8 cellular contexts compared by ENCODE assay signal in the genomic region with DNA sequence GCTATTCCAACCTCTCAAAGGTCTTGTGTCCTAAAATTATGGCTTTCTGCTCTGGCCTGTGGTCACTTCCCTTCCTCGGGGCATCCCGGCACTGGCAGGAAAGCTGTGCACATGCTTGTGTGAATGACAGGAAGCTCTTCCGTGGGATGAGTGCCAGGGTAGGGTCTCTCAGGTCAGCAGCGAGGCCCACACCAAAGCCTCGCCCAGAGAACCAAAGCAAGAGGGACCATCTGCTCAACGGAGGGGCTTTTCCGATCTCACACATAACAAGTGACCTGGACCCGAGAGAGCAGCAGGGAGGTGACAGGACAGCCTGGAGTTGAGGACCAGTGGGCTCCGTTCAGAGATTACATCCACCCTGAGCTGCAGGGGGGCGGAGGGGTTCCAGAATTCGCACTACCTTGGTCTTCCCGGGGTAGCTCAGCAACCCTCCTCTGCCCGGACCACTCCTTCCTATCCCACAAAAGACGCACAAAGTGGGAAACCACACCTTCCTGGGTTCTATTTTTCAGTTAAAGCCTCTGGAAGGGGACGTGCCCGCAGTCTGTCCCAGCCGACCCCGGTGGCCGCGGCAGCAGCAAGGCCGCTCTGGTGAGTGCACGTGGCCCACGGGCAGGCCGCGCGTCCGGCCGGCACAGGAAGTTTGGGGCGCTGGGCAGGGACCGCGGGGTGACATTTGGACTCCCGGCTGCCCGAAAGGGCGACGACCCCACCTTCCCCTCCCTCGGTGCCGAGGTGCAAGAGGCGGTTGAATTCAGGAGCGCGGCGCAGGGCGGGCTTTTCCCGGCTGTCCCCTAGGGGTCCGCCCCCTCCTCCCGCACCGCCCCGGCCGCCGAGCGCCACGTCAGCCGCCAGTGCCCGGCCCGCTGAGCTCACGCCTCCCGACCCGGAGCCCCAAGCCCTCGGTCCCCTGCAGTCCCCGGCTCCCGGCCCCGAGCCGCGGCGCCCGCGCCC. TPM values are rescaled to one million over a fixed set of nuclear protein-coding genes. Genes with fewer than 3 reads are reported as not detected.
DNase-seq lines count a peak whose midpoint lies in the region; ATAC-seq, FAIRE-seq and TF ChIP-seq lines count a peak whose summit lies in the region.

No MANE protein-coding gene starts in this region.

- peak overlapping the region; percentile 81 to 83 for H3K4me3 Mint-ChIP-seq in stimulated activated naive CD8-positive, alpha-beta T cell treated with anti-CD3 and anti-CD28 coated beads, Interleukin-15, amount 100 ng/mL, for 72 hours

- H3K4me3 ChIP-seq in LNCaP clone FGC (ENCODE audit: low read depth, low read length) = peak overlapping the region; percentile 87
- peak overlapping the region; percentile 70 to 97 (median 76) for H3K4me3 ChIP-seq in endothelial cell of umbilical vein (replicated peaks in 1 of 3; ENCODE audit: insufficient read depth in 1 of 3, low read depth in 1 of 3, low read length in 3 of 3)
- peak overlapping the region; percentile 63 for H3K4me3 ChIP-seq in mucosa of descending colon

- H3K4me2 ChIP-seq in endothelial cell of umbilical vein (ENCODE audit: insufficient read depth, low read length) = peak overlapping the region; percentile 98

- BruUV-seq in endothelial cell of umbilical vein (replicated peaks; lab: Mats Ljungman, UMichigan) = TSS peak; percentile 34

- no peaks in the 10 kb centered on the region for H3K27me3 ChIP-seq in endothelial cell of umbilical vein (ENCODE audit: control insufficient read depth in 2 of 2, insufficient read depth in 2 of 2, low read length in 2 of 2)

- no peaks in the 10 kb centered on the region for H3K9me3 Mint-ChIP-seq in stimulated activated naive CD8-positive, alpha-beta T cell treated with anti-CD3 and anti-CD28 coated beads, Interleukin-15, amount 100 ng/mL, for 72 hours

- H3K36me3 ChIP-seq in endothelial cell of umbilical vein (ENCODE audit: control insufficient read depth in 2 of 2, extremely low read depth in 1 of 2, insufficient read depth in 2 of 2, low read length in 2 of 2) (peaks cover 16 to 28% of the 10 kb centered on the region in 2 experiments), mucosa of descending colon (ENCODE audit: low read depth) (no peaks in the 10 kb centered on the region)

- H3K9me1 ChIP-seq in endothelial cell of umbilical vein (replicated peaks; ENCODE audit: control insufficient read depth, extremely low read depth, insufficient read depth, low read length) = no peaks in the 10 kb centered on the region

- H3K4me1 Mint-ChIP-seq in stimulated activated naive CD8-positive, alpha-beta T cell treated with anti-CD3 and anti-CD28 coated beads, Interleukin-15, amount 100 ng/mL, for 72 hours = peaks cover 20% of the 10 kb centered on the region

- POLR2A ChIA-PET in endothelial cell of umbilical vein (lab: Charles Lee) = interaction anchor here (0.6 to 3.5 kb wide), 7 partner anchors 22 to 96 kb away, joined by 3 to 40 read pairs (median 9); no protein-coding TSS in a partner anchor

- dilution Hi-C loops in endothelial cell of umbilical vein (cut with MboI; ENCODE audit: extremely low pct_ligation_motif_present, low sequenced_read_pairs) = no loop called here

- ATAC-seq in mucosa of descending colon (peak; percentile 67), GM18517 (IDR thresholded peaks at IDR 0.05; ENCODE audit: unreplicated experiment) (no peak)
- ATAC-seq in stimulated activated naive CD8-positive, alpha-beta T cell treated with anti-CD3 and anti-CD28 coated beads, Interleukin-15, amount 100 ng/mL, for 72 hours = peak; percentile 55

- intact Hi-C loops in endothelial cell of umbilical vein (cut with micrococcal nuclease) = loop anchor here (1.0 to 10.0 kb wide), 7 partner anchors 45 to 305 kb away; no protein-coding TSS in a partner anchor
- intact Hi-C loops in mucosa of descending colon (cut with DNase I, micrococcal nuclease) = no loop called here

- H4K20me1 ChIP-seq in endothelial cell of umbilical vein (replicated peaks; ENCODE audit: control insufficient read depth, extremely low read depth, insufficient read depth, low read length) = no peaks in the 10 kb centered on the region

- H3K79me2 ChIP-seq in endothelial cell of umbilical vein (ENCODE audit: control insufficient read depth, insufficient read depth, low read length) = peaks cover 58% of the 10 kb centered on the region

- no peaks in the 10 kb centered on the region for H3K9me3 ChIP-seq in endothelial cell of umbilical vein (replicated peaks; ENCODE audit: control insufficient read depth, insufficient read depth, low read length)
- no peaks in the 10 kb centered on the region for H3K9me3 ChIP-seq in mucosa of descending colon

- DNase-seq in GDM1 (lab: John Stamatoyannopoulos, UW) (peak; percentile 24), GOT3 (lab: John Stamatoyannopoulos, UW) (peak; percentile 15), LNCaP clone FGC (ENCODE audit: low read depth) (no peak), endothelial cell of umbilical vein (ENCODE audit: low read depth, low spot score) (peak; percentile 84), mucosa of descending colon (peak; percentile 54 to 81 (median 79))
- peak; percentile 15 to 31 for DNase-seq in activated CD4-positive, alpha-beta T cell treated with anti-CD3 and anti-CD28 coated beads, Interleukin-2, amount 50 U/mL, for 4 hours
- peak; percentile 43 to 45 for DNase-seq in stimulated activated naive CD8-positive, alpha-beta T cell treated with anti-CD3 and anti-CD28 coated beads, Interleukin-15, amount 100 ng/mL, for 72 hours

- TF ChIP-seq POLR2A in endothelial cell of umbilical vein (IDR thresholded peaks at IDR 0.05; ENCODE audit: low read depth, low read length) = peak; percentile 81

- peaks cover 45% of the 10 kb centered on the region for H3K4me1 ChIP-seq in endothelial cell of umbilical vein (ENCODE audit: control insufficient read depth, extremely low read depth, insufficient read depth, low read length)
- H3K4me1 ChIP-seq in mucosa of descending colon (ENCODE audit: low read depth) = peaks cover 6% of the 10 kb centered on the region

- peak overlapping the region; percentile 95 for H3K9ac ChIP-seq in endothelial cell of umbilical vein (replicated peaks; ENCODE audit: extremely low read depth, insufficient read depth, low read length)

- peak overlapping the region; percentile 62 to 70 for H3K27ac Mint-ChIP-seq in stimulated activated naive CD8-positive, alpha-beta T cell treated with anti-CD3 and anti-CD28 coated beads, Interleukin-15, amount 100 ng/mL, for 72 hours

- H3K27ac ChIP-seq in endothelial cell of umbilical vein (ENCODE audit: insufficient read depth, low read depth, low read length) = peak overlapping the region; percentile 94

- FAIRE-seq in endothelial cell of umbilical vein (lab: Jason Lieb, UNC) = peak; percentile 93

- H3K27me3 Mint-ChIP-seq in stimulated activated naive CD8-positive, alpha-beta T cell treated with anti-CD3 and anti-CD28 coated beads, Interleukin-15, amount 100 ng/mL, for 72 hours = no peaks in the 10 kb centered on the region

- CTCF ChIA-PET in endothelial cell of umbilical vein (lab: Charles Lee) = interaction anchor here (0.7 to 3.6 kb wide), 8 partner anchors 10 to 187 kb away, joined by 3 to 37 read pairs (median 7); no protein-coding TSS in a partner anchor

- H2AFZ ChIP-seq in endothelial cell of umbilical vein (ENCODE audit: low read depth, low read length) = no peak overlapping the region

- TF ChIP-seq CTCF in LNCaP clone FGC (IDR thresholded peaks at IDR 0.05; ENCODE audit: control insufficient read depth, extremely low read depth, insufficient read depth) (no peak), endothelial cell of umbilical vein (IDR thresholded peaks at IDR 0.05; ENCODE audit: extremely low read depth in 1 of 2, insufficient read depth in 1 of 2, low read depth in 1 of 2, low read length in 2 of 2) (no peak), mucosa of descending colon (IDR thresholded peaks at IDR 0.05) (no peak)

TF ChIP-seq in endothelial cell of umbilical vein, 7 proteins besides CTCF, POLR2A, EP300 and RAD21:
- no peak for TF ChIP-seq EZH2 (IDR thresholded peaks at IDR 0.05; ENCODE audit: borderline replicate concordance, low read depth, low read length, severe bottlenecking)
- TF ChIP-seq, protein P1, sequence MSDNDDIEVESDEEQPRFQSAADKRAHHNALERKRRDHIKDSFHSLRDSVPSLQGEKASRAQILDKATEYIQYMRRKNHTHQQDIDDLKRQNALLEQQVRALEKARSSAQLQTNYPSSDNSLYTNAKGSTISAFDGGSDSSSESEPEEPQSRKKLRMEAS (IDR thresholded peaks at IDR 0.05; ENCODE audit: insufficient read depth, insufficient read length) = peak; percentile 42
- peak; percentile 90 for TF ChIP-seq POLR2AphosphoS5 (IDR thresholded peaks at IDR 0.05; ENCODE audit: insufficient read depth, low read depth, low read length)
- peak; percentile 56 for TF ChIP-seq MYC (IDR thresholded peaks at IDR 0.05; ENCODE audit: low read depth, low read length)

RNA-seq across cellular contexts. Expression of gene TXNDC5, which starts 1.0 kb away (rescaled TPM):
- total RNA-seq in endothelial cell of umbilical vein (1,581 and 1,665 TPM in 2 replicates), mucosa of descending colon (100 to 1,000 TPM in 1 of 3 donors, 10 to 100 TPM in 2; 59.1 to 122 (median 59.3) TPM)
- polyA plus RNA-seq in endothelial cell of umbilical vein = 2,566 and 2,629 TPM in 2 replicates
- 2,247 and 2,322 TPM in 2 replicates for polyA plus RNA-seq in endothelial cell of umbilical vein (2011; cell fraction: cytosol; rRNA removed)
- 1,597 and 1,745 TPM in 2 replicates for polyA plus RNA-seq in endothelial cell of umbilical vein (2011; cell fraction: nucleus; rRNA removed)
- 1,989 and 2,618 TPM in 2 replicates for polyA plus RNA-seq in endothelial cell of umbilical vein (2012)
- polyA minus RNA-seq in endothelial cell of umbilical vein = 2,443 and 2,887 TPM in 2 replicates
- polyA minus RNA-seq in endothelial cell of umbilical vein (2011; cell fraction: cytosol; rRNA and poly(A)+ RNA removed) = 46.0 TPM
- polyA minus RNA-seq in endothelial cell of umbilical vein (2011; cell fraction: nucleus; rRNA and poly(A)+ RNA removed) = 638 and 706 TPM in 2 replicates

Comparison
In these comparisons a context has a peak if more than half of its experiments do, and no peak if none do; other contexts are left out.
1. RNA of gene TXNDC5, which starts 1.0 kb away (total RNA-seq): 1,581 to 1,665 TPM in endothelial cell of umbilical vein; 59.1 to 122 TPM in mucosa of descending colon; every median in the first group is over 10 times any median in the second.
2. Peak in every context shown above with its lines, with median percentiles within 50 percentile points of each other: H3K4me3 ChIP-seq.